In genomic region chr2:70921031-70921430, GRCh38 we compare ENCODE assay signal across 20 cellular contexts. TPM values are rescaled to one million over a fixed set of nuclear protein-coding genes. Genes with fewer than 3 reads are reported as not detected.
"Had no signal": no experiment of that assay in that cellular context is flagged by ENCODE, and none has a peak within 500 bp of the region (broad histone marks: within the 10 kb centered on the region; RNA-seq: fewer than 3 reads in every experiment).

No MANE protein-coding gene starts in this region.

- H3K36me3 ChIP-seq: left lung, right atrium auricular region, transverse colon had no signal

- H3K9me3 ChIP-seq: left lung, mucosa of descending colon, right atrium auricular region, transverse colon had no signal

- H3K27ac ChIP-seq: dorsolateral prefrontal cortex, left lung, right atrium auricular region, SK-N-MC, transverse colon had no signal

- H3K36me3 Mint-ChIP-seq: naive thymus-derived CD4-positive, alpha-beta T cell had no signal

- H3K27me3 ChIP-seq: right atrium auricular region had no signal

- H3K4me1 Mint-ChIP-seq: naive thymus-derived CD4-positive, alpha-beta T cell had no signal

- H3K4me3 ChIP-seq: dorsolateral prefrontal cortex, left lung, mucosa of descending colon, right atrium auricular region, SK-N-MC, transverse colon had no signal

- H3K27ac Mint-ChIP-seq: naive thymus-derived CD4-positive, alpha-beta T cell had no signal

- DNase-seq: activated CD4-positive, alpha-beta T cell treated with anti-CD3 and anti-CD28 coated beads, Interleukin-2, amount 50 U/mL, for 4 hours; activated naive CD4-positive, alpha-beta T cell; hippocampal formation; kidney; mucosa of descending colon; naive thymus-derived CD4-positive, alpha-beta T cell; small intestine; stimulated activated CD4-positive, alpha-beta T cell treated with anti-CD3 and anti-CD28 coated beads, Interleukin-4, amount 100 ng/mL, for 4 hours; stimulated activated CD8-positive, alpha-beta memory T cell treated with anti-CD3 and anti-CD28 coated beads, Interleukin-4, amount 100 ng/mL, for 48 hours; stimulated activated naive CD4-positive, alpha-beta T cell treated with Interleukin-2 at 50 U/mL for 16 hours; T-helper 1 cell; T1000; transverse colon had no signal

- ATAC-seq: esophagus mucosa; left lung; mucosa of descending colon; naive thymus-derived CD4-positive, alpha-beta T cell had no signal

- H3K4me3 Mint-ChIP-seq: naive thymus-derived CD4-positive, alpha-beta T cell had no signal

RNA-seq across cellular contexts. Expression of gene ATP6V1B1, which starts 14.7 kb away (rescaled TPM):
- total RNA-seq: astrocyte; mucosa of descending colon; naive thymus-derived CD4-positive, alpha-beta T cell; progenitor cell of endocrine pancreas; right atrium auricular region; transverse colon had no signal

RNA-seq across cellular contexts. Expression of gene VAX2, which starts 20.7 kb away (rescaled TPM):
- total RNA-seq: naive thymus-derived CD4-positive, alpha-beta T cell; progenitor cell of endocrine pancreas; transverse colon had no signal
